ENCODE assay signal across 7 cellular contexts in genomic region chr20:34177060-34177459, GRCh38.
"Had no signal": no experiment of that assay in that cellular context is flagged by ENCODE, and none has a peak within 500 bp of the region (broad histone marks: within the 10 kb centered on the region; RNA-seq: fewer than 3 reads in every experiment).

No MANE protein-coding gene starts in this region.

- H3K9ac ChIP-seq: KMS-11 had no signal

- H3K4me2 ChIP-seq: KMS-11 had no signal

- H3K27ac ChIP-seq: HL-60, KMS-11 had no signal

- DNase-seq: Karpas-422, Kasumi-1, KBM-7, KG1 had no signal

- FAIRE-seq: HTR-8/SVneo had no signal
